ENCODE assay signal across 11 cellular contexts in genomic region chr19:20079487-20079886, GRCh38. TPM values are rescaled to one million over a fixed set of nuclear protein-coding genes. Genes with fewer than 3 reads are reported as not detected.
DNase-seq lines count a peak whose midpoint lies in the region; ATAC-seq and TF ChIP-seq lines count a peak whose summit lies in the region.
"Had no signal": no experiment of that assay in that cellular context is flagged by ENCODE, and none has a peak within 500 bp of the region (broad histone marks: within the 10 kb centered on the region; RNA-seq: fewer than 3 reads in every experiment).

No MANE protein-coding gene starts in this region.

- no peak for DNase-seq in activated T-cell treated with anti-CD3 and anti-CD28 coated beads, Interleukin-2, amount 50 U/mL, for 4 hours
- no peak for DNase-seq in activated T-cell treated with anti-CD3 and anti-CD28 coated beads, Interleukin-2, amount 50 U/mL, for 1 hour
- DNase-seq in retinal pigment epithelial cell (ENCODE audit: low read depth) (no peak), NCI-H2081 treated with DMSO at 0.1 percent for 48 hours (lab: John Stamatoyannopoulos, UW) (no peak), activated gamma-delta T cell treated with Interleukin-2 at 50 U/mL for 16 hours (no peak)
- DNase-seq: hippocampal formation, NCI-H2171 had no signal

- peaks cover 2% of the 10 kb centered on the region for H3K27me3 Mint-ChIP-seq in activated T-cell treated with anti-CD3 and anti-CD28 coated beads, Interleukin-2, amount 50 U/mL, for 4 hours (ENCODE audit: low read depth)

- H3K36me3 Mint-ChIP-seq in activated T-cell treated with anti-CD3 and anti-CD28 coated beads, Interleukin-2, amount 50 U/mL, for 4 hours (ENCODE audit: insufficient read depth) = peaks cover 3% of the 10 kb centered on the region

- ATAC-seq in activated T-cell treated with anti-CD3 and anti-CD28 coated beads, Interleukin-2, amount 50 U/mL, for 4 hours = no peak
- no peak for ATAC-seq in HG02678 (IDR thresholded peaks at IDR 0.05; ENCODE audit: unreplicated experiment)

- H3K4me3 ChIP-seq in WI38 (ENCODE audit: low read depth, low read length) (peak overlapping the region; percentile 68), iPS-11a (ENCODE audit: low read depth, low read length) (peak overlapping the region; percentile 98), retinal pigment epithelial cell (ENCODE audit: low read length) (peak overlapping the region; percentile 71)
- H3K4me3 ChIP-seq: SJSA1 had no signal

- no peaks in the 10 kb centered on the region for H3K9me3 Mint-ChIP-seq in activated T-cell treated with anti-CD3 and anti-CD28 coated beads, Interleukin-2, amount 50 U/mL, for 4 hours

- H3K4me3 Mint-ChIP-seq in activated T-cell treated with anti-CD3 and anti-CD28 coated beads, Interleukin-2, amount 50 U/mL, for 4 hours = peak overlapping the region; percentile 41

- TF ChIP-seq CTCF in WI38 (IDR thresholded peaks at IDR 0.05; ENCODE audit: low read depth, low read length) (no peak), retinal pigment epithelial cell (conservative IDR thresholded peaks at IDR 0.05; ENCODE audit: low read depth, low read length) (no peak)

- H3K4me1 Mint-ChIP-seq in activated T-cell treated with anti-CD3 and anti-CD28 coated beads, Interleukin-2, amount 50 U/mL, for 4 hours (ENCODE audit: low read depth) = peaks cover 13% of the 10 kb centered on the region

RNA-seq across cellular contexts. Expression of gene ZNF90, which starts 1.7 kb away (rescaled TPM):
- total RNA-seq in activated T-cell treated with anti-CD3 and anti-CD28 coated beads, Interleukin-2, amount 50 U/mL, for 4 hours = 1 to 10 TPM; 3.6 to 7.5 (median 4.5) TPM

RNA-seq across cellular contexts. Expression of gene ZNF682, which starts 40.2 kb away (rescaled TPM):
- total RNA-seq in activated T-cell treated with anti-CD3 and anti-CD28 coated beads, Interleukin-2, amount 50 U/mL, for 4 hours = 1 to 10 TPM; 6.2 to 8.9 (median 8.7) TPM
